Comparison of ENCODE assay signal across 8 cellular contexts in genomic region chr2:105329561-105330495, GRCh38. TPM values are rescaled to one million over a fixed set of nuclear protein-coding genes. Genes with fewer than 3 reads are reported as not detected.
DNase-seq lines count a peak whose midpoint lies in the region; ATAC-seq, FAIRE-seq and TF ChIP-seq lines count a peak whose summit lies in the region.

TGFBRAP1 (minus strand) TSS chr2:105329735; CDS start chr2:105308301, 21,434 bp downstream.

- H3K9me3 ChIP-seq in A673 (ENCODE audit: low read depth, low read length, poor library complexity, severe bottlenecking) (no peaks in the 10 kb centered on the region), H1 (ENCODE audit: insufficient read depth in 2 of 2, low read depth in 1 of 2, low read length in 1 of 2) (no peaks in the 10 kb centered on the region)

- peak; percentile 70 for DNase-seq in A673 (ENCODE audit: low spot score)
- DNase-seq in NCI-H446 (lab: John Stamatoyannopoulos, UW) = peak; percentile 14 to 50
- DNase-seq in H1 (ENCODE audit: low read depth in 1 of 2, low spot score in 2 of 2) = peak in 1 of 2 experiments; percentile 73
- DNase-seq in mesothelial cell of epicardium (ENCODE audit: low spot score in 2 of 2, unreplicated experiment in 2 of 2) = peak in 1 of 2 experiments; percentile 59
- DNase-seq in stimulated activated CD8-positive, alpha-beta memory T cell treated with anti-CD3 and anti-CD28 coated beads, Interleukin-2, amount 100 ng/mL, for 1 hour (ENCODE audit: low read depth in 2 of 2) = peak; percentile 24 to 26

- no peaks in the 10 kb centered on the region for H3K9me3 Mint-ChIP-seq in mesothelial cell of epicardium

- no peaks in the 10 kb centered on the region for H3K27me3 Mint-ChIP-seq in mesothelial cell of epicardium (ENCODE audit: low read depth)

- H3K4me2 ChIP-seq in H1 (ENCODE audit: insufficient read depth in 1 of 2, low read depth in 2 of 2, low read length in 2 of 2) = peak within 1 kb of the TSS; percentile 95 to 98

- peak within 1 kb of the TSS; percentile 15; the same call in 1 of the 2 replicates for H2BK5ac ChIP-seq in H1 (ENCODE audit: low read depth, low read length)

- no peak for FAIRE-seq in H1 (lab: Jason Lieb, UNC)

- peaks cover 15% of the 10 kb centered on the region for H3K79me1 ChIP-seq in H1 (ENCODE audit: low read depth, low read length)

- peak within 1 kb of the TSS; percentile 85 for H2AFZ ChIP-seq in H1 (ENCODE audit: low read length)

- no TSS peak for BruUV-seq in A673 (replicated peaks; lab: Mats Ljungman, UMichigan)

- H3K36me3 ChIP-seq in A673 (ENCODE audit: insufficient read depth, low read length, poor library complexity, severe bottlenecking) = no peaks in the 10 kb centered on the region
- H3K36me3 ChIP-seq in H1 (ENCODE audit: control insufficient read depth in 2 of 4, insufficient read depth in 4 of 4, low read length in 3 of 4) = peaks cover 0 to 4% (median 0%) of the 10 kb centered on the region in 4 experiments; a peak in 1 of 8 replicates

- intact Hi-C loops in A673 (cut with micrococcal nuclease; ENCODE audit: unreplicated experiment) = no loop called here

- H2AK5ac ChIP-seq in H1 (ENCODE audit: low read depth, low read length) = no peak within 1 kb of the TSS; the same call in 1 of the 2 replicates

- peaks cover 34% of the 10 kb centered on the region for H3K4me1 Mint-ChIP-seq in mesothelial cell of epicardium

- no peak for TF ChIP-seq EP300 in H1 (IDR thresholded peaks at IDR 0.05; ENCODE audit: borderline replicate concordance in 1 of 2, low read depth in 2 of 2, low read length in 2 of 2)

- TF ChIP-seq RAD21 in H1 (IDR thresholded peaks at IDR 0.05 in 1 of 2, conservative IDR thresholded peaks at IDR 0.05 in 1 of 2; ENCODE audit: low read depth in 2 of 2, low read length in 2 of 2) = no peak

- peak within 1 kb of the TSS; percentile 51; the same call in 1 of the 2 replicates for H3K18ac ChIP-seq in H1 (ENCODE audit: extremely low read depth, low read length)

- CTCF ChIA-PET in A673 (lab: Charles Lee) = interaction anchor here (0.7 kb wide), 1 partner anchor 90 kb away, joined by 7 read pairs; no protein-coding TSS in a partner anchor
- CTCF ChIA-PET in activated CD8-positive, alpha-beta memory T cell treated with anti-CD3 and anti-CD28 coated beads for 36 hours (lab: Charles Lee) = interaction anchor here (0.7 to 1.6 kb wide), 4 partner anchors 9 to 24 kb away, joined by 3 to 6 read pairs (median 4); no protein-coding TSS in a partner anchor
- CTCF ChIA-PET in H1 (lab: Charles Lee; ENCODE audit: partially characterized antibody) = interaction anchor here (1.0 to 1.7 kb wide), 4 partner anchors 12 to 192 kb away, joined by 3 to 5 read pairs (median 4); no protein-coding TSS in a partner anchor

- H3K14ac ChIP-seq in H1 (ENCODE audit: insufficient read length) = peak within 1 kb of the TSS; percentile 68

- no peak within 1 kb of the TSS for H3K23ac ChIP-seq in H1 (ENCODE audit: insufficient read length)

- peak within 1 kb of the TSS; percentile 87 for H4K91ac ChIP-seq in H1 (replicated peaks; ENCODE audit: insufficient read length, low read length)

- H3K79me2 ChIP-seq in H1 (ENCODE audit: control insufficient read depth in 1 of 2, insufficient read depth in 2 of 2, low read length in 2 of 2) = peaks cover 3 to 43% of the 10 kb centered on the region in 2 experiments; a peak in 2 of 4 replicates

- peak within 1 kb of the TSS; percentile 90 for H3K27ac ChIP-seq in A673 (ENCODE audit: low read depth, low read length, poor library complexity, severe bottlenecking)
- peak within 1 kb of the TSS; percentile 53; the same call in 1 of the 2 replicates for H3K27ac ChIP-seq in H1 (ENCODE audit: low read depth, low read length)

- H2BK15ac ChIP-seq in H1 (ENCODE audit: low read length) = peak within 1 kb of the TSS; percentile 98

- no peaks in the 10 kb centered on the region for H3K36me3 Mint-ChIP-seq in mesothelial cell of epicardium

- no peak within 1 kb of the TSS for H2BK120ac ChIP-seq in H1 (replicated peaks; ENCODE audit: low read depth, low read length)

- H2BK20ac ChIP-seq in H1 (ENCODE audit: low read length) = no peak within 1 kb of the TSS

- H4K8ac ChIP-seq in H1 (ENCODE audit: extremely low read depth, insufficient read depth, low read length) = peak within 1 kb of the TSS; percentile 85

- POLR2A ChIA-PET in A673 (lab: Charles Lee; ENCODE audit: low non-redundant PET) (no interaction called here), H1 (lab: Charles Lee; ENCODE audit: partially characterized antibody) (interaction anchor here (0.8 to 2.1 kb wide), 13 partner anchors 7 to 74 kb away, joined by 3 to 10 read pairs (median 3); partner anchors contain the start of gene C2orf49)
- POLR2A ChIA-PET in activated CD8-positive, alpha-beta memory T cell treated with anti-CD3 and anti-CD28 coated beads for 36 hours (lab: Charles Lee) = interaction anchor here (0.6 to 2.5 kb wide), 3 partner anchors 8 to 757 kb away, joined by 5 to 12 read pairs (median 10); partner anchors contain the start of gene C2orf49

- peak; percentile 52 to 75 for TF ChIP-seq POLR2A in H1 (IDR thresholded peaks at IDR 0.05; ENCODE audit: control extremely low read depth in 1 of 2, low read depth in 2 of 2, low read length in 2 of 2)

- H3K4ac ChIP-seq in H1 (replicated peaks; ENCODE audit: insufficient read length, low read depth, low read length) = peak within 1 kb of the TSS; percentile 1

- peaks cover 10% of the 10 kb centered on the region; the same call in 1 of the 2 replicates for H3K23me2 ChIP-seq in H1 (ENCODE audit: low read depth, low read length)

- H4K5ac ChIP-seq in H1 (ENCODE audit: insufficient read length, low read depth, low read length) = peak within 1 kb of the TSS; percentile 29

- H3K27ac Mint-ChIP-seq in mesothelial cell of epicardium = peak within 1 kb of the TSS; percentile 99

- TF ChIP-seq CTCF in A673 (conservative IDR thresholded peaks at IDR 0.05; ENCODE audit: low read depth, low read length) (no peak), H1 (IDR thresholded peaks at IDR 0.05; ENCODE audit: control extremely low read depth in 1 of 3, insufficient read depth in 1 of 3, low read depth in 1 of 3, low read length in 3 of 3) (no peak), mesothelial cell of epicardium (IDR thresholded peaks at IDR 0.05; ENCODE audit: unreplicated experiment) (no peak)

- no peak within 1 kb of the TSS for H3K56ac ChIP-seq in H1 (replicated peaks; ENCODE audit: insufficient read length, low read depth, low read length)

- peak within 1 kb of the TSS; percentile 82; the same call in 1 of the 2 replicates for H2BK12ac ChIP-seq in H1 (ENCODE audit: low read depth, low read length)

- peak; percentile 69 for ATAC-seq in GM18519 (IDR thresholded peaks at IDR 0.05; ENCODE audit: low FRiP score, unreplicated experiment)
- ATAC-seq in HG02973 (IDR thresholded peaks at IDR 0.05; ENCODE audit: unreplicated experiment) = peak; percentile 68

- WGBS in H1 (ENCODE audit: extremely low coverage in 1 of 2, insufficient coverage in 1 of 2, insufficient read length in 1 of 2, insufficient replicate concordance in 2 of 2, low coverage in 1 of 2, low lambda C conversion rate in 2 of 2, missing lambda C conversion rate in 1 of 2), 2 experiments = 5% methylated on average over 41 of the region's 101 CpGs; no CpG with 5 or more reads in 1 of the 2 experiments

- peaks cover 22% of the 10 kb centered on the region for H3K4me1 ChIP-seq in A673 (ENCODE audit: insufficient read depth, low read length, poor library complexity, severe bottlenecking)
- peaks cover 5 to 12% (median 10%) of the 10 kb centered on the region in 4 experiments; a peak in 5 of 7 replicates for H3K4me1 ChIP-seq in H1 (replicated peaks in 1 of 4; ENCODE audit: control insufficient read depth in 3 of 4, insufficient read depth in 4 of 4, low read length in 3 of 4)

- peaks cover 0 to 2% of the 10 kb centered on the region in 2 experiments for H4K20me1 ChIP-seq in H1 (replicated peaks in 1 of 2; ENCODE audit: control insufficient read depth in 1 of 2, insufficient read depth in 2 of 2, low read length in 2 of 2)

- peak within 1 kb of the TSS; percentile 85 for H3K4me3 Mint-ChIP-seq in mesothelial cell of epicardium

- H3K27me3 ChIP-seq in A673 (replicated peaks; ENCODE audit: insufficient read depth, low read depth, low read length, poor library complexity) (no peaks in the 10 kb centered on the region), H1 (replicated peaks in 1 of 4; ENCODE audit: control insufficient read depth in 3 of 4, extremely low read depth in 1 of 4, insufficient read depth in 3 of 4, low read length in 3 of 4) (no peaks in the 10 kb centered on the region; a peak in 1 of 7 replicates)

- H3K9ac ChIP-seq in H1 (replicated peaks in 1 of 4; ENCODE audit: extremely low read depth in 1 of 4, low read depth in 3 of 4, low read length in 3 of 4) = peak within 1 kb of the TSS; percentile 67 to 94 (median 84)

- H3K4me3 ChIP-seq in A673 (ENCODE audit: low read depth, low read length, poor library complexity, severe bottlenecking) = peak within 1 kb of the TSS; percentile 60
- peak within 1 kb of the TSS; percentile 64 to 81 (median 74) for H3K4me3 ChIP-seq in H1 (ENCODE audit: extremely low read depth in 1 of 4, insufficient read depth in 2 of 4, low read depth in 3 of 4, low read length in 4 of 4)

TF ChIP-seq in H1, 55 proteins besides CTCF, POLR2A, EP300 and RAD21 (continues in another document):
- TF ChIP-seq E2F6 (IDR thresholded peaks at IDR 0.05) = peak; percentile 67; the same call in 1 of the 2 replicates
- no peak for TF ChIP-seq RFX5 (IDR thresholded peaks at IDR 0.05; ENCODE audit: borderline replicate concordance, low read depth, low read length)
- TF ChIP-seq MAX (IDR thresholded peaks at IDR 0.05) = peak; percentile 79

RNA-seq across cellular contexts. Expression of gene TGFBRAP1, which starts in this region (rescaled TPM):
- total RNA-seq in A673 (2021) = 22.8 and 24.8 TPM in 2 replicates
- total RNA-seq in activated CD8-positive, alpha-beta memory T cell treated with anti-CD3 and anti-CD28 coated beads for 36 hours = 10 to 100 TPM; 29.9 to 31.6 TPM
- total RNA-seq in H1 (2021; fragmentation: NEBNext Ultra II Directional; extraction: Animal tissue kit (Norgen Biotek cat#: 25700)) = 20.2 and 21.9 TPM in 2 replicates
- polyA plus RNA-seq in H1 (2011; rRNA removed) = 11.2 and 11.7 TPM in 2 replicates
- polyA plus RNA-seq in H1 (2011; cell fraction: cytosol; rRNA removed) = 10.0 TPM
- 13.4 TPM for polyA plus RNA-seq in H1 (2011; cell fraction: nucleus; rRNA removed)
- polyA plus RNA-seq in H1 (2012, experiment 1 of 2) = 11.0 to 13.4 TPM (median 12.8 TPM) in 4 replicates
- polyA plus RNA-seq in H1 (2012, experiment 2 of 2) = 5.6 TPM
- polyA plus RNA-seq in H1 (2013, experiment 1 of 2) = 9.6 TPM
- polyA plus RNA-seq in H1 (2013, experiment 2 of 2) = 10.2 TPM
- polyA minus RNA-seq in H1 (2011; rRNA and poly(A)+ RNA removed) = 16.0 and 18.8 TPM in 2 replicates
- polyA minus RNA-seq in H1 (2011; cell fraction: cytosol; rRNA and poly(A)+ RNA removed) = 12.4 TPM
- polyA minus RNA-seq in H1 (2011; cell fraction: nucleus; rRNA and poly(A)+ RNA removed) = 12.7 TPM
- 23.3 to 24.1 TPM (median 23.6 TPM) in 3 replicates for total RNA-seq in mesothelial cell of epicardium
